In the genomic region with DNA sequence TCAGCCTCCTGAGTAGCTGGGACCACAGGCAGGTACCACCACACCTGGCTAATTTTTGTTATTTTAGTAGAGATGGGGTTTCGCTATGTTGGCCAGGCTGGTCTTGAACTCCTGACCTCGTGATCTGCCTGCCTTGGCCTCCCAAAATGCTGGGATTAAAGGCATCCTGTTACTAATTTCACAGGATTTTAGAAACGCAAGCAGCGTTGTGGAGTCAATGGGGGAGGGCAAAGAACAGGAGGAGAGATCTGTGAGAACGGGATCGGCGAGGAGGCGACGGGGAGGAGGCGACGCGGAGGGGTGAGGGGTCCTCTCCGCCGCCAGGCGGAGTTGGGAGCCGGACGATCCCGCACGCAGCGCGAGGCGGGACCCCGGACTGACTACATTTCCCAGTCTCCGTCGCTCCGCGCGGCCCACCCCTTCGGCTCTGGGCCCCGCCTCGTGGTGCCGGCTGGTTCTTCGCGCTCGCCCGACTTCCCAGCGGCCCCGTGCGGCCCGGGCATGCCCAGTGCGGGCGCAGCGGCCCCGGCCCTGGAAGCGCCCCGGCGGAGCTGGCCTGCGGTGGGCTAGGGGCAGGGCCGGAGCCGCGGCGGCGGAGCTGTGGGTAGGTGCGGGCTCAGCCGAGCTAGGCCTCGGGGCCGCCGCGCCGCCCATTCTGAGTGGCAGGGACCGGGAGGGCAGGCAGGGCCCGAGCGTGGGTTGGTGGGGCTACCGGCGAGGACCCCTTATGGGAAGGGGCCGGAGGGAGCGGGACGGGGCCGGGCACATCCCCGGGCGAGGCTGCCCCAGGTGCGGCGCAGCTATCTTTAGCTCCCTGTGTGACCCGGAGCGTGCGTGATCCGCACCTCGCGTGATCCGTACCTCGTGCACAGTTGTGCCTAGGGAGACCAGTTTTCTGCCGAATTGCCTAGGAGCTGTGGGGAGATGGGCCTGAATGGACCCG, we compare ENCODE assay signal across 1 cellular context.
TF ChIP-seq lines count a peak whose summit lies in the region.

A gene (plus strand): TSS at position 508 of the 943 bp plus-strand sequence. CDS start 3,051 bp downstream, outside the sequence.

TF ChIP-seq in WTC11, 78 proteins besides CTCF, POLR2A, EP300 and RAD21 (continued from another document):
- TF ChIP-seq, protein P1, sequence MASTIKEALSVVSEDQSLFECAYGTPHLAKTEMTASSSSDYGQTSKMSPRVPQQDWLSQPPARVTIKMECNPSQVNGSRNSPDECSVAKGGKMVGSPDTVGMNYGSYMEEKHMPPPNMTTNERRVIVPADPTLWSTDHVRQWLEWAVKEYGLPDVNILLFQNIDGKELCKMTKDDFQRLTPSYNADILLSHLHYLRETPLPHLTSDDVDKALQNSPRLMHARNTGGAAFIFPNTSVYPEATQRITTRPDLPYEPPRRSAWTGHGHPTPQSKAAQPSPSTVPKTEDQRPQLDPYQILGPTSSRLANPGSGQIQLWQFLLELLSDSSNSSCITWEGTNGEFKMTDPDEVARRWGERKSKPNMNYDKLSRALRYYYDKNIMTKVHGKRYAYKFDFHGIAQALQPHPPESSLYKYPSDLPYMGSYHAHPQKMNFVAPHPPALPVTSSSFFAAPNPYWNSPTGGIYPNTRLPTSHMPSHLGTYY (CRISPR knock-in tag; IDR thresholded peaks at IDR 0.05): peak; percentile 67; the same call in 1 of the 2 replicates
- TF ChIP-seq, protein P2, sequence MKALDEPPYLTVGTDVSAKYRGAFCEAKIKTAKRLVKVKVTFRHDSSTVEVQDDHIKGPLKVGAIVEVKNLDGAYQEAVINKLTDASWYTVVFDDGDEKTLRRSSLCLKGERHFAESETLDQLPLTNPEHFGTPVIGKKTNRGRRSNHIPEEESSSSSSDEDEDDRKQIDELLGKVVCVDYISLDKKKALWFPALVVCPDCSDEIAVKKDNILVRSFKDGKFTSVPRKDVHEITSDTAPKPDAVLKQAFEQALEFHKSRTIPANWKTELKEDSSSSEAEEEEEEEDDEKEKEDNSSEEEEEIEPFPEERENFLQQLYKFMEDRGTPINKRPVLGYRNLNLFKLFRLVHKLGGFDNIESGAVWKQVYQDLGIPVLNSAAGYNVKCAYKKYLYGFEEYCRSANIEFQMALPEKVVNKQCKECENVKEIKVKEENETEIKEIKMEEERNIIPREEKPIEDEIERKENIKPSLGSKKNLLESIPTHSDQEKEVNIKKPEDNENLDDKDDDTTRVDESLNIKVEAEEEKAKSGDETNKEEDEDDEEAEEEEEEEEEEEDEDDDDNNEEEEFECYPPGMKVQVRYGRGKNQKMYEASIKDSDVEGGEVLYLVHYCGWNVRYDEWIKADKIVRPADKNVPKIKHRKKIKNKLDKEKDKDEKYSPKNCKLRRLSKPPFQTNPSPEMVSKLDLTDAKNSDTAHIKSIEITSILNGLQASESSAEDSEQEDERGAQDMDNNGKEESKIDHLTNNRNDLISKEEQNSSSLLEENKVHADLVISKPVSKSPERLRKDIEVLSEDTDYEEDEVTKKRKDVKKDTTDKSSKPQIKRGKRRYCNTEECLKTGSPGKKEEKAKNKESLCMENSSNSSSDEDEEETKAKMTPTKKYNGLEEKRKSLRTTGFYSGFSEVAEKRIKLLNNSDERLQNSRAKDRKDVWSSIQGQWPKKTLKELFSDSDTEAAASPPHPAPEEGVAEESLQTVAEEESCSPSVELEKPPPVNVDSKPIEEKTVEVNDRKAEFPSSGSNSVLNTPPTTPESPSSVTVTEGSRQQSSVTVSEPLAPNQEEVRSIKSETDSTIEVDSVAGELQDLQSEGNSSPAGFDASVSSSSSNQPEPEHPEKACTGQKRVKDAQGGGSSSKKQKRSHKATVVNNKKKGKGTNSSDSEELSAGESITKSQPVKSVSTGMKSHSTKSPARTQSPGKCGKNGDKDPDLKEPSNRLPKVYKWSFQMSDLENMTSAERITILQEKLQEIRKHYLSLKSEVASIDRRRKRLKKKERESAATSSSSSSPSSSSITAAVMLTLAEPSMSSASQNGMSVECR (CRISPR knock-in tag; IDR thresholded peaks at IDR 0.05; ENCODE audit: borderline replicate concordance): peak; percentile 27; the same call in 1 of the 2 replicates
- TF ChIP-seq NFATC4 (CRISPR knock-in tag; IDR thresholded peaks at IDR 0.05) (no peak), ZNF423 (CRISPR knock-in tag; IDR thresholded peaks at IDR 0.05) (no peak), TEAD4 (CRISPR knock-in tag; IDR thresholded peaks at IDR 0.05) (no peak), MXD4 (CRISPR knock-in tag; IDR thresholded peaks at IDR 0.05; ENCODE audit: borderline replicate concordance) (no peak), SP1 (CRISPR knock-in tag; conservative IDR thresholded peaks at IDR 0.05) (peak; percentile 96), SOX15 (CRISPR knock-in tag; IDR thresholded peaks at IDR 0.05) (no peak), TEAD1 (CRISPR knock-in tag; IDR thresholded peaks at IDR 0.05) (peak; percentile 72), ETV6 (CRISPR knock-in tag; IDR thresholded peaks at IDR 0.05) (peak; percentile 69)
- TF ChIP-seq, protein P3, sequence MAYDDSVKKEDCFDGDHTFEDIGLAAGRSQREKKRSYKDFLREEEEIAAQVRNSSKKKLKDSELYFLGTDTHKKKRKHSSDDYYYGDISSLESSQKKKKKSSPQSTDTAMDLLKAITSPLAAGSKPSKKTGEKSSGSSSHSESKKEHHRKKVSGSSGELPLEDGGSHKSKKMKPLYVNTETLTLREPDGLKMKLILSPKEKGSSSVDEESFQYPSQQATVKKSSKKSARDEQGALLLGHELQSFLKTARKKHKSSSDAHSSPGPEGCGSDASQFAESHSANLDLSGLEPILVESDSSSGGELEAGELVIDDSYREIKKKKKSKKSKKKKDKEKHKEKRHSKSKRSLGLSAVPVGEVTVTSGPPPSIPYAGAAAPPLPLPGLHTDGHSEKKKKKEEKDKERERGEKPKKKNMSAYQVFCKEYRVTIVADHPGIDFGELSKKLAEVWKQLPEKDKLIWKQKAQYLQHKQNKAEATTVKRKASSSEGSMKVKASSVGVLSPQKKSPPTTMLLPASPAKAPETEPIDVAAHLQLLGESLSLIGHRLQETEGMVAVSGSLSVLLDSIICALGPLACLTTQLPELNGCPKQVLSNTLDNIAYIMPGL (CRISPR knock-in tag; IDR thresholded peaks at IDR 0.05): peak; percentile 80; the same call in 1 of the 2 replicates
- TF ChIP-seq, protein P4, sequence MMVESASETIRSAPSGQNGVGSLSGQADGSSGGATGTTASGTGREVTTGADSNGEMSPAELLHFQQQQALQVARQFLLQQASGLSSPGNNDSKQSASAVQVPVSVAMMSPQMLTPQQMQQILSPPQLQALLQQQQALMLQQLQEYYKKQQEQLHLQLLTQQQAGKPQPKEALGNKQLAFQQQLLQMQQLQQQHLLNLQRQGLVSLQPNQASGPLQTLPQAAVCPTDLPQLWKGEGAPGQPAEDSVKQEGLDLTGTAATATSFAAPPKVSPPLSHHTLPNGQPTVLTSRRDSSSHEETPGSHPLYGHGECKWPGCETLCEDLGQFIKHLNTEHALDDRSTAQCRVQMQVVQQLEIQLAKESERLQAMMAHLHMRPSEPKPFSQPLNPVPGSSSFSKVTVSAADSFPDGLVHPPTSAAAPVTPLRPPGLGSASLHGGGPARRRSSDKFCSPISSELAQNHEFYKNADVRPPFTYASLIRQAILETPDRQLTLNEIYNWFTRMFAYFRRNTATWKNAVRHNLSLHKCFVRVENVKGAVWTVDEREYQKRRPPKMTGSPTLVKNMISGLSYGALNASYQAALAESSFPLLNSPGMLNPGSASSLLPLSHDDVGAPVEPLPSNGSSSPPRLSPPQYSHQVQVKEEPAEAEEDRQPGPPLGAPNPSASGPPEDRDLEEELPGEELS (CRISPR knock-in tag; IDR thresholded peaks at IDR 0.05): peak; percentile 43
- TF ChIP-seq, protein P5, sequence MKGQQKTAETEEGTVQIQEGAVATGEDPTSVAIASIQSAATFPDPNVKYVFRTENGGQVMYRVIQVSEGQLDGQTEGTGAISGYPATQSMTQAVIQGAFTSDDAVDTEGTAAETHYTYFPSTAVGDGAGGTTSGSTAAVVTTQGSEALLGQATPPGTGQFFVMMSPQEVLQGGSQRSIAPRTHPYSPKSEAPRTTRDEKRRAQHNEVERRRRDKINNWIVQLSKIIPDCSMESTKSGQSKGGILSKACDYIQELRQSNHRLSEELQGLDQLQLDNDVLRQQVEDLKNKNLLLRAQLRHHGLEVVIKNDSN (CRISPR knock-in tag; IDR thresholded peaks at IDR 0.05): peak; percentile 38; the same call in 1 of the 2 replicates
- TF ChIP-seq, protein P6, sequence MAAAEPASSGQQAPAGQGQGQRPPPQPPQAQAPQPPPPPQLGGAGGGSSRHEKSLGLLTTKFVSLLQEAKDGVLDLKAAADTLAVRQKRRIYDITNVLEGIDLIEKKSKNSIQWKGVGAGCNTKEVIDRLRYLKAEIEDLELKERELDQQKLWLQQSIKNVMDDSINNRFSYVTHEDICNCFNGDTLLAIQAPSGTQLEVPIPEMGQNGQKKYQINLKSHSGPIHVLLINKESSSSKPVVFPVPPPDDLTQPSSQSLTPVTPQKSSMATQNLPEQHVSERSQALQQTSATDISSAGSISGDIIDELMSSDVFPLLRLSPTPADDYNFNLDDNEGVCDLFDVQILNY (CRISPR knock-in tag; IDR thresholded peaks at IDR 0.05): peak; percentile 95
- TF ChIP-seq, protein P7, sequence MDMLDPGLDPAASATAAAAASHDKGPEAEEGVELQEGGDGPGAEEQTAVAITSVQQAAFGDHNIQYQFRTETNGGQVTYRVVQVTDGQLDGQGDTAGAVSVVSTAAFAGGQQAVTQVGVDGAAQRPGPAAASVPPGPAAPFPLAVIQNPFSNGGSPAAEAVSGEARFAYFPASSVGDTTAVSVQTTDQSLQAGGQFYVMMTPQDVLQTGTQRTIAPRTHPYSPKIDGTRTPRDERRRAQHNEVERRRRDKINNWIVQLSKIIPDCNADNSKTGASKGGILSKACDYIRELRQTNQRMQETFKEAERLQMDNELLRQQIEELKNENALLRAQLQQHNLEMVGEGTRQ (CRISPR knock-in tag; IDR thresholded peaks at IDR 0.05): peak; percentile 67
- TF ChIP-seq, protein P8, sequence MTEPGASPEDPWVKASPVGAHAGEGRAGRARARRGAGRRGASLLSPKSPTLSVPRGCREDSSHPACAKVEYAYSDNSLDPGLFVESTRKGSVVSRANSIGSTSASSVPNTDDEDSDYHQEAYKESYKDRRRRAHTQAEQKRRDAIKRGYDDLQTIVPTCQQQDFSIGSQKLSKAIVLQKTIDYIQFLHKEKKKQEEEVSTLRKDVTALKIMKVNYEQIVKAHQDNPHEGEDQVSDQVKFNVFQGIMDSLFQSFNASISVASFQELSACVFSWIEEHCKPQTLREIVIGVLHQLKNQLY (CRISPR knock-in tag; IDR thresholded peaks at IDR 0.05): 0 out of 2 replicates have a peak, but pooled peaks have one; percentile 85
